Comparison of ENCODE assay signal across 2 cellular contexts in the genomic region with DNA sequence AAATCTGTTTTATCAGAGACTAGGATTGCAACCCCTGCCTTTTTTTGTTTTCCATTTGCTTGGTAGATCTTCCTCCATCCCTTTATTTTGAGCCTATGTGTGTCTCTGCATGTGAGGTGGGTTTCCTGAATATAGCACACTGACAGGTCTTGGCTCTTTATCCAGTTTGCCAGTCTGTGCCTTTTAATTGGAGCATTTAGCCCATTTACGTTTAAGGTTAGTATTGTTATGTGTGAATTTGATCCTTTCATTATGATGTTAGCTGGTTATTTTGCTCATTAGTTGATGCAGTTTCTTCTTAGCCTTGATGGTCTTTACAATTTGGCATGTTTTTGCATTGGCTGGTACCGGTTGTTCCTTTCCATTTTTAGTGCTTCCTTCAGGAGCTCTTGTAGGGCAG. TPM values are rescaled to one million over a fixed set of nuclear protein-coding genes. Genes with fewer than 3 reads are reported as not detected.
"Had no signal": no experiment of that assay in that cellular context is flagged by ENCODE, and none has a peak within 500 bp of the region (broad histone marks: within the 10 kb centered on the region; RNA-seq: fewer than 3 reads in every experiment).

No MANE protein-coding gene starts in this region.

RNA-seq across cellular contexts. Expression of gene ALAS2, which starts 19.8 kb away (rescaled TPM):
- total RNA-seq: G401, GM12878 had no signal
- polyA plus RNA-seq: GM12878 had no signal

RNA-seq across cellular contexts. Expression of gene PAGE2B, which starts 24.2 kb away (rescaled TPM):
- total RNA-seq: G401, GM12878 had no signal

RNA-seq across cellular contexts. Expression of gene PAGE2, which starts 38.2 kb away (rescaled TPM):
- total RNA-seq: G401, GM12878 had no signal
